8 cellular contexts compared by ENCODE assay signal in genomic region chr16:66961065-66961744, GRCh38. TPM values are rescaled to one million over a fixed set of nuclear protein-coding genes. Genes with fewer than 3 reads are reported as not detected.
DNase-seq lines count a peak whose midpoint lies in the region; ATAC-seq, FAIRE-seq and TF ChIP-seq lines count a peak whose summit lies in the region.

TSS of gene CES3 (plus strand) at chr16:66961266. CDS start at chr16:66961308, 42 bp downstream.

- H3K36me3 ChIP-seq in Peyer's patch (peaks cover 0 to 9% (median 0%) of the 10 kb centered on the region in 3 donors), psoas muscle (ENCODE audit: insufficient read depth in 1 of 2, low read depth in 1 of 2) (peaks cover 0 to 59% of the 10 kb centered on the region in 2 donors)

- intact Hi-C loops in Right ventricle myocardium superior (cut with DNase I) (no loop called here), psoas muscle (cut with DNase I) (loop anchor here (5.0 kb wide), 2 partner anchors 41 to 196 kb away; partner anchors contain the start of genes FBXL8 (in 1 of the 2) and TRADD (in 1 of the 2))

- FAIRE-seq in frontal cortex (lab: Jason Lieb, UNC), result no peak

- H3K27ac ChIP-seq in Peyer's patch, result peak within 1 kb of the TSS in 3 of 4 donors; percentile 23 to 87 (median 26)
- no peak within 1 kb of the TSS for H3K27ac ChIP-seq in psoas muscle

- H3K27me3 ChIP-seq in Peyer's patch (no peaks in the 10 kb centered on the region), psoas muscle (ENCODE audit: insufficient read depth in 3 of 3, low read length in 2 of 3) (no peaks in the 10 kb centered on the region)

- H3K9me3 ChIP-seq in Peyer's patch (no peaks in the 10 kb centered on the region), psoas muscle (no peaks in the 10 kb centered on the region)

- peak; percentile 75 for ATAC-seq in GM19397 (IDR thresholded peaks at IDR 0.05; ENCODE audit: unreplicated experiment)
- peak; percentile 74 for ATAC-seq in Right ventricle myocardium superior (ENCODE audit: poor library complexity)
- ATAC-seq in psoas muscle, result peak; percentile 69 to 83 (median 80)

- WGBS in psoas muscle, 3 donors, result 61 to 67% (median 67%) methylated on average over 15 to 16 of the region's 16 CpGs

- peak; percentile 28 to 33 for TF ChIP-seq POLR2A in Peyer's patch (IDR thresholded peaks at IDR 0.05)

- H3K4me3 ChIP-seq in Peyer's patch (peak within 1 kb of the TSS in 3 of 4 donors; percentile 3 to 60 (median 39)), psoas muscle (no peak within 1 kb of the TSS)

- H3K4me1 ChIP-seq in Peyer's patch (peaks cover 0 to 29% (median 1%) of the 10 kb centered on the region in 4 donors), psoas muscle (peaks cover 13% of the 10 kb centered on the region)

- DNase-seq in CMK (ENCODE audit: low read depth), result peak; percentile 61
- DNase-seq in HuH-7.5 (ENCODE audit: low spot score), result peak; percentile 62
- peak; percentile 51 to 91 (median 89) for DNase-seq in Peyer's patch
- DNase-seq in activated T-helper 9 cell treated with anti-CD3 and anti-CD28 coated beads, Interleukin-2, amount 50 U/mL, for 16 hours (ENCODE audit: low read depth), result peak; percentile 31
- peak; percentile 70 for DNase-seq in Right ventricle myocardium superior
- peak; percentile 53 to 72 for DNase-seq in psoas muscle
- DNase-seq in frontal cortex (ENCODE audit: low spot score in 2 of 2), result no peak

- peak; percentile 30 to 92 (median 78) for TF ChIP-seq CTCF in Peyer's patch (IDR thresholded peaks at IDR 0.05)
- peak; percentile 53 for TF ChIP-seq CTCF in psoas muscle (IDR thresholded peaks at IDR 0.05)

RNA-seq across cellular contexts. Expression of gene CES3, which starts in this region (rescaled TPM):
- total RNA-seq in Peyer's patch (100 to 1,000 TPM in 3 of 4 donors, 10 to 100 TPM in 1; 28.9 to 227 (median 161) TPM), Right ventricle myocardium superior (2.0 TPM), psoas muscle (10 to 100 TPM in 3 of 4 donors, 1 to 10 TPM in 1; 9.7 to 15.2 (median 13.5) TPM), frontal cortex (under 0.01 TPM)
- polyA plus RNA-seq in psoas muscle, result 1 to 10 TPM in 2 of 3 donors, under 1 TPM in 1; 0.48 to 8.7 (median 8.5) TPM

Comparison
In these comparisons a context has a peak if more than half of its experiments do, and no peak if none do; other contexts are left out.
1. DNase-seq: peak in CMK (single experiment), HuH-7.5 (single experiment), Peyer's patch (3 of 3), activated T-helper 9 cell treated with anti-CD3 and anti-CD28 coated beads, Interleukin-2, amount 50 U/mL, for 16 hours (single experiment), Right ventricle myocardium superior (single experiment) and psoas muscle (2 of 2); none in frontal cortex (0 of 2).
2. Peak in every context shown above with its lines, with median percentiles within 50 percentile points of each other: ATAC-seq.